Comparison of ENCODE assay signal across 8 cellular contexts in genomic region chr16:84616515-84616914, GRCh38. TPM values are rescaled to one million over a fixed set of nuclear protein-coding genes. Genes with fewer than 3 reads are reported as not detected.
A peak's percentile ranks its signal among the peaks of the same experiment; 100 is the strongest.
DNase-seq lines count a peak whose midpoint lies in the region; ATAC-seq, FAIRE-seq and TF ChIP-seq lines count a peak whose summit lies in the region.

No MANE protein-coding gene starts in this region.

- no peak overlapping the region for H3K18ac ChIP-seq in H9 (ENCODE audit: insufficient read length, low read depth, low read length)

- H2BK5ac ChIP-seq in H9 (ENCODE audit: insufficient read length, low read length): no peak overlapping the region

- peaks cover 2 to 7% (median 7%) of the 10 kb centered on the region in 3 experiments; a peak in 4 of 7 replicates for H3K36me3 Mint-ChIP-seq in H9 (ENCODE audit: insufficient read depth in 1 of 3, low read depth in 3 of 3)
- peaks cover 60% of the 10 kb centered on the region for H3K36me3 Mint-ChIP-seq in activated T-helper 17 cell treated with anti-CD3 and anti-CD28 coated beads, Interleukin-2, amount 50 U/mL, for 72 hours (ENCODE audit: low read depth)

- no peak overlapping the region for H4K5ac ChIP-seq in H9 (ENCODE audit: insufficient read length, low read depth, low read length)

- DNase-seq in A673 (ENCODE audit: low spot score) (no peak), H9 (no peak), kidney (peak; percentile 45), thyroid gland (peak; percentile 40 to 47), GF-D8 (lab: John Stamatoyannopoulos, UW) (no peak)

- FAIRE-seq in kidney (lab: Jason Lieb, UNC): no peak

- H3K14ac ChIP-seq in H9 (ENCODE audit: insufficient read depth, low read length): no peak overlapping the region

- no peak overlapping the region for H3K56ac ChIP-seq in H9 (ENCODE audit: insufficient read length, low read depth, low read length)

- H3K23ac ChIP-seq in H9 (ENCODE audit: insufficient read length, low read depth, low read length): no peak overlapping the region

- H3K9me3 ChIP-seq in A673 (ENCODE audit: low read depth, low read length, poor library complexity, severe bottlenecking): no peaks in the 10 kb centered on the region
- H3K9me3 ChIP-seq in H9 (ENCODE audit: control insufficient read depth, low read depth, low read length): no peaks in the 10 kb centered on the region
- H3K9me3 ChIP-seq in kidney (ENCODE audit: control insufficient read depth in 1 of 2, low read length in 2 of 2): no peaks in the 10 kb centered on the region
- H3K9me3 ChIP-seq in thyroid gland: no peaks in the 10 kb centered on the region

- TF ChIP-seq CTCF in A673 (conservative IDR thresholded peaks at IDR 0.05; ENCODE audit: low read depth, low read length): no peak
- TF ChIP-seq CTCF in H9 (conservative IDR thresholded peaks at IDR 0.05): no peak
- TF ChIP-seq CTCF in kidney (IDR thresholded peaks at IDR 0.05; ENCODE audit: borderline replicate concordance, extremely low read depth, insufficient read depth): no peak
- no peak for TF ChIP-seq CTCF in thyroid gland (IDR thresholded peaks at IDR 0.05)

- peaks cover 11% of the 10 kb centered on the region; the same call in 1 of the 2 replicates for H3K79me2 ChIP-seq in H9 (ENCODE audit: insufficient read depth, low read length)

- H3K4me1 ChIP-seq in A673 (ENCODE audit: insufficient read depth, low read length, poor library complexity, severe bottlenecking) (peaks cover 25% of the 10 kb centered on the region), H9 (ENCODE audit: insufficient read depth, low read length) (no peaks in the 10 kb centered on the region), kidney (ENCODE audit: control insufficient read depth in 1 of 2, insufficient read depth in 1 of 2, low read depth in 1 of 2, low read length in 2 of 2) (peaks cover 0 to 26% of the 10 kb centered on the region in 2 donors), thyroid gland (peaks cover 24 to 31% of the 10 kb centered on the region in 2 donors)

- H3K27me3 Mint-ChIP-seq in H9 (ENCODE audit: low read depth): peaks cover 12% of the 10 kb centered on the region
- H3K27me3 Mint-ChIP-seq in activated T-helper 17 cell treated with anti-CD3 and anti-CD28 coated beads, Interleukin-2, amount 50 U/mL, for 72 hours: no peaks in the 10 kb centered on the region

- no peak overlapping the region for H4K8ac ChIP-seq in H9 (replicated peaks; ENCODE audit: insufficient read length, low read depth, low read length)

- H2AFZ ChIP-seq in H9 (ENCODE audit: low read length): no peak overlapping the region

- no peak overlapping the region for H3T11ph ChIP-seq in H9 (ENCODE audit: low read length)

- POLR2A ChIA-PET in A673 (lab: Charles Lee; ENCODE audit: low non-redundant PET): no interaction called here

- ATAC-seq in activated T-helper 17 cell treated with anti-CD3 and anti-CD28 coated beads, Interleukin-2, amount 50 U/mL, for 72 hours (replicated peaks): no peak
- no peak for ATAC-seq in GM21367 (IDR thresholded peaks at IDR 0.05; ENCODE audit: unreplicated experiment)
- no peak for ATAC-seq in GM18861 (IDR thresholded peaks at IDR 0.05; ENCODE audit: unreplicated experiment)

- no peak overlapping the region for H2BK15ac ChIP-seq in H9 (ENCODE audit: low read depth, low read length)

- no peak overlapping the region for H2BK120ac ChIP-seq in H9 (ENCODE audit: low read depth, low read length, poor library complexity, severe bottlenecking)

- H3K27ac Mint-ChIP-seq in H9: no peak overlapping the region
- H3K27ac Mint-ChIP-seq in activated T-helper 17 cell treated with anti-CD3 and anti-CD28 coated beads, Interleukin-2, amount 50 U/mL, for 72 hours: peak overlapping the region; percentile 97

- no peak overlapping the region for H2BK20ac ChIP-seq in H9 (ENCODE audit: low read depth, low read length, poor library complexity, severe bottlenecking)

- H3K79me1 ChIP-seq in H9 (ENCODE audit: insufficient read depth, low read depth, low read length, poor library complexity, severe bottlenecking): peaks cover 4% of the 10 kb centered on the region

- no peak overlapping the region for H2AK5ac ChIP-seq in H9 (ENCODE audit: insufficient read length, low read length)

- intact Hi-C loops in A673 (cut with micrococcal nuclease; ENCODE audit: unreplicated experiment) (no loop called here), kidney (cut with DNase I) (no loop called here), thyroid gland (cut with DNase I) (loop anchor here (5.0 kb wide), 1 partner anchor 111 kb away; no protein-coding TSS in a partner anchor)

- H3K36me3 ChIP-seq in A673 (ENCODE audit: insufficient read depth, low read length, poor library complexity, severe bottlenecking): no peaks in the 10 kb centered on the region
- H3K36me3 ChIP-seq in kidney (ENCODE audit: control insufficient read depth in 1 of 2, insufficient read depth in 2 of 2, low read length in 2 of 2): no peaks in the 10 kb centered on the region
- H3K36me3 ChIP-seq in thyroid gland: no peaks in the 10 kb centered on the region

- no CpG with 5 or more reads among the region's 13 CpGs for WGBS in H9 (ENCODE audit: extremely low coverage, insufficient read length, low lambda C conversion rate)
- 22 to 25% methylated on average over 13 of the region's 13 CpGs for WGBS in thyroid gland, 2 donors

- H3K4me2 ChIP-seq in H9 (ENCODE audit: insufficient read depth, insufficient read length, low read length): peak overlapping the region; percentile 81

- H3K9ac ChIP-seq in H9 (ENCODE audit: extremely low read depth, insufficient read length, low read length) (no peak overlapping the region), kidney (ENCODE audit: low read length in 2 of 2) (peak overlapping the region; percentile 17 to 50)

- H3K4ac ChIP-seq in H9 (ENCODE audit: low read depth, low read length): no peak overlapping the region

- no peak for TF ChIP-seq POLR2A in thyroid gland (IDR thresholded peaks at IDR 0.05)

- no peaks in the 10 kb centered on the region for H3K9me3 Mint-ChIP-seq in H9
- no peaks in the 10 kb centered on the region for H3K9me3 Mint-ChIP-seq in activated T-helper 17 cell treated with anti-CD3 and anti-CD28 coated beads, Interleukin-2, amount 50 U/mL, for 72 hours

- H3K4me3 ChIP-seq in A673 (ENCODE audit: low read depth, low read length, poor library complexity, severe bottlenecking): peak overlapping the region; percentile 68
- peak overlapping the region; percentile 71 to 77 for H3K4me3 ChIP-seq in kidney (ENCODE audit: low read length in 2 of 2)
- peak overlapping the region in 1 of 3 donors; percentile 75 for H3K4me3 ChIP-seq in thyroid gland (replicated peaks in 1 of 3)

- H4K91ac ChIP-seq in H9 (ENCODE audit: insufficient read length, low read depth, low read length): no peak overlapping the region

- peaks cover 11% of the 10 kb centered on the region for H3K23me2 ChIP-seq in H9 (ENCODE audit: insufficient read length, low read depth, low read length, poor library complexity, severe bottlenecking)

- H3K27me3 ChIP-seq in A673 (replicated peaks; ENCODE audit: insufficient read depth, low read depth, low read length, poor library complexity) (no peaks in the 10 kb centered on the region), H9 (ENCODE audit: insufficient read depth, low read length) (peaks cover 3% of the 10 kb centered on the region; the same call in 1 of the 2 replicates), thyroid gland (no peaks in the 10 kb centered on the region)

- H3K4me3 Mint-ChIP-seq in H9: peak overlapping the region; percentile 91 to 97
- peak overlapping the region; percentile 91 for H3K4me3 Mint-ChIP-seq in activated T-helper 17 cell treated with anti-CD3 and anti-CD28 coated beads, Interleukin-2, amount 50 U/mL, for 72 hours

- H3K4me1 Mint-ChIP-seq in H9: peaks cover 32 to 43% of the 10 kb centered on the region in 2 experiments
- H3K4me1 Mint-ChIP-seq in activated T-helper 17 cell treated with anti-CD3 and anti-CD28 coated beads, Interleukin-2, amount 50 U/mL, for 72 hours: peaks cover 34% of the 10 kb centered on the region

- CTCF ChIA-PET in A673 (lab: Charles Lee): interaction anchor here (0.5 kb wide), 1 partner anchor 498 kb away, joined by 3 read pairs; no protein-coding TSS in a partner anchor

- H2BK12ac ChIP-seq in H9 (ENCODE audit: insufficient read length, low read depth, low read length): no peak overlapping the region

- no peaks in the 10 kb centered on the region for H4K20me1 ChIP-seq in H9 (ENCODE audit: control insufficient read depth, insufficient read depth, insufficient read length)

- no TSS peak for BruUV-seq in A673 (replicated peaks; lab: Mats Ljungman, UMichigan)

- H3K27ac ChIP-seq in A673 (ENCODE audit: low read depth, low read length, poor library complexity, severe bottlenecking) (no peak overlapping the region), H9 (ENCODE audit: insufficient read length, low read depth, low read length) (no peak overlapping the region), kidney (ENCODE audit: low read depth in 2 of 2, low read length in 2 of 2) (peak overlapping the region in 1 of 2 donors; percentile 10), thyroid gland (no peak overlapping the region)

RNA-seq across cellular contexts. Expression of gene COTL1, which starts 1.4 kb away (rescaled TPM):
- total RNA-seq in A673 (2021) (34.1 and 35.9 TPM in 2 replicates), H9 (2021) (81.4 and 88.6 TPM in 2 replicates), kidney (122 TPM), thyroid gland (10 to 100 TPM; 26.0 to 39.7 (median 31.4) TPM)
- 100 to 1,000 TPM; 250 to 505 TPM for total RNA-seq in activated T-helper 17 cell treated with anti-CD3 and anti-CD28 coated beads, Interleukin-2, amount 50 U/mL, for 72 hours
- polyA plus RNA-seq in kidney (ENCODE audit: insufficient read depth, low read depth, low replicate concordance): 136 TPM

RNA-seq across cellular contexts. Expression of gene KLHL36, which starts 31.8 kb away (rescaled TPM):
- total RNA-seq in A673 (2021) (22.0 and 27.2 TPM in 2 replicates), H9 (2021) (32.2 and 36.7 TPM in 2 replicates), kidney (76.6 TPM), thyroid gland (100 to 1,000 TPM in 1 of 4 donors, 10 to 100 TPM in 3; 61.7 to 107 (median 78.0) TPM)
- total RNA-seq in activated T-helper 17 cell treated with anti-CD3 and anti-CD28 coated beads, Interleukin-2, amount 50 U/mL, for 72 hours: 10 to 100 TPM; 52.3 to 65.5 TPM
- 13.7 TPM for polyA plus RNA-seq in kidney (ENCODE audit: insufficient read depth, low read depth, low replicate concordance)

Comparison
In these comparisons a context has a peak if more than half of its experiments do, and no peak if none do; other contexts are left out.
1. DNase-seq: peak in kidney (single experiment) and thyroid gland (2 of 2); none in A673 (single experiment), H9 (single experiment) and GF-D8 (single experiment).